In the genomic region with DNA sequence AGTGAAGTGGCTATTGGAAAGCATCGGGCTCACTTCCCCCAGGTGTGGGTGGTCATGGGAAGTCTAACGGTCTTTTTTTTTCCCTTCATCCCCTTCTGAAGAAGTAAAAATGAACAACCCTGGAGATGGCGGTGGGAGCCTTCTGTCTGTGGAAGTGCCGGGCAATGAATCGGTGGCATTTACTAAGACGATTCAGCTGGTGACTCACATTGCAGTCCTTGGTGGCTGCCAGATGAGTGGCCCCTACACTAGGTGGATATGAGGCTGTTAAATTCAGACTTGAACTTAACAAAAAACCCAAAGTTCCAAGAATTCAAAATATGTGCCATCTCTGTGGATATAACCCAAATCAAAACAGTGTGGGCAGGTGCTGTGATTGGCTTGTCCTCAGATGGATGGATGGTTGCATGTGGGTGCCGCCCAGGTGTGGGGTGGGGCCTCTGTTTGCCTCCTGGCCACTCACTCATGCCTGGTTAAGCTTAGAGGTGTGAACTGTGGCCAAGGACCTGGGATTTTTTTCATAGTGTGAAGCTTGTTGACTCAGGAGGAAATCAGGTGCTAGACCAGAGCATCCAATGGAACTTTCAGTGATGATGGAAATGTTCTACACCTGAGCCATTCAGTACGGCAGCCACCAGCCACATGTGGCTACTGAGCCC, we compare ENCODE assay signal across 2 cellular contexts.
TF ChIP-seq lines count a peak whose summit lies in the region.

No MANE protein-coding gene starts in this region.

TF ChIP-seq in A549, 52 proteins besides CTCF, POLR2A, EP300 and RAD21 (continued from another document):
- no peak for TF ChIP-seq CEBPB (IDR thresholded peaks at IDR 0.05)
- TF ChIP-seq, protein P1, sequence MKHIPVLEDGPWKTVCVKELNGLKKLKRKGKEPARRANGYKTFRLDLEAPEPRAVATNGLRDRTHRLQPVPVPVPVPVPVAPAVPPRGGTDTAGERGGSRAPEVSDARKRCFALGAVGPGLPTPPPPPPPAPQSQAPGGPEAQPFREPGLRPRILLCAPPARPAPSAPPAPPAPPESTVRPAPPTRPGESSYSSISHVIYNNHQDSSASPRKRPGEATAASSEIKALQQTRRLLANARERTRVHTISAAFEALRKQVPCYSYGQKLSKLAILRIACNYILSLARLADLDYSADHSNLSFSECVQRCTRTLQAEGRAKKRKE (CRISPR knock-in tag; IDR thresholded peaks at IDR 0.05; ENCODE audit: low read depth): no peak
- no peak for TF ChIP-seq JUNB (IDR thresholded peaks at IDR 0.05)
- TF ChIP-seq, protein P2, sequence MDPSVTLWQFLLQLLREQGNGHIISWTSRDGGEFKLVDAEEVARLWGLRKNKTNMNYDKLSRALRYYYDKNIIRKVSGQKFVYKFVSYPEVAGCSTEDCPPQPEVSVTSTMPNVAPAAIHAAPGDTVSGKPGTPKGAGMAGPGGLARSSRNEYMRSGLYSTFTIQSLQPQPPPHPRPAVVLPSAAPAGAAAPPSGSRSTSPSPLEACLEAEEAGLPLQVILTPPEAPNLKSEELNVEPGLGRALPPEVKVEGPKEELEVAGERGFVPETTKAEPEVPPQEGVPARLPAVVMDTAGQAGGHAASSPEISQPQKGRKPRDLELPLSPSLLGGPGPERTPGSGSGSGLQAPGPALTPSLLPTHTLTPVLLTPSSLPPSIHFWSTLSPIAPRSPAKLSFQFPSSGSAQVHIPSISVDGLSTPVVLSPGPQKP (IDR thresholded peaks at IDR 0.05; ENCODE audit: low read depth, low read length): no peak
- no peak for TF ChIP-seq KDM1A (IDR thresholded peaks at IDR 0.05; ENCODE audit: low read depth)
- TF ChIP-seq, protein P3, sequence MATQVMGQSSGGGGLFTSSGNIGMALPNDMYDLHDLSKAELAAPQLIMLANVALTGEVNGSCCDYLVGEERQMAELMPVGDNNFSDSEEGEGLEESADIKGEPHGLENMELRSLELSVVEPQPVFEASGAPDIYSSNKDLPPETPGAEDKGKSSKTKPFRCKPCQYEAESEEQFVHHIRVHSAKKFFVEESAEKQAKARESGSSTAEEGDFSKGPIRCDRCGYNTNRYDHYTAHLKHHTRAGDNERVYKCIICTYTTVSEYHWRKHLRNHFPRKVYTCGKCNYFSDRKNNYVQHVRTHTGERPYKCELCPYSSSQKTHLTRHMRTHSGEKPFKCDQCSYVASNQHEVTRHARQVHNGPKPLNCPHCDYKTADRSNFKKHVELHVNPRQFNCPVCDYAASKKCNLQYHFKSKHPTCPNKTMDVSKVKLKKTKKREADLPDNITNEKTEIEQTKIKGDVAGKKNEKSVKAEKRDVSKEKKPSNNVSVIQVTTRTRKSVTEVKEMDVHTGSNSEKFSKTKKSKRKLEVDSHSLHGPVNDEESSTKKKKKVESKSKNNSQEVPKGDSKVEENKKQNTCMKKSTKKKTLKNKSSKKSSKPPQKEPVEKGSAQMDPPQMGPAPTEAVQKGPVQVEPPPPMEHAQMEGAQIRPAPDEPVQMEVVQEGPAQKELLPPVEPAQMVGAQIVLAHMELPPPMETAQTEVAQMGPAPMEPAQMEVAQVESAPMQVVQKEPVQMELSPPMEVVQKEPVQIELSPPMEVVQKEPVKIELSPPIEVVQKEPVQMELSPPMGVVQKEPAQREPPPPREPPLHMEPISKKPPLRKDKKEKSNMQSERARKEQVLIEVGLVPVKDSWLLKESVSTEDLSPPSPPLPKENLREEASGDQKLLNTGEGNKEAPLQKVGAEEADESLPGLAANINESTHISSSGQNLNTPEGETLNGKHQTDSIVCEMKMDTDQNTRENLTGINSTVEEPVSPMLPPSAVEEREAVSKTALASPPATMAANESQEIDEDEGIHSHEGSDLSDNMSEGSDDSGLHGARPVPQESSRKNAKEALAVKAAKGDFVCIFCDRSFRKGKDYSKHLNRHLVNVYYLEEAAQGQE (IDR thresholded peaks at IDR 0.05): no peak
- TF ChIP-seq HOXB5 (CRISPR knock-in tag; IDR thresholded peaks at IDR 0.05): no peak
- no peak for TF ChIP-seq NR3C1 (IDR thresholded peaks at IDR 0.05)
- no peak for TF ChIP-seq FOXS1 (CRISPR knock-in tag; IDR thresholded peaks at IDR 0.05)
TF ChIP-seq in A549: peak in this region for 0.

TF ChIP-seq in SK-N-SH, 30 proteins besides CTCF, POLR2A, EP300 and RAD21 (continued from another document):
- TF ChIP-seq, protein P4, sequence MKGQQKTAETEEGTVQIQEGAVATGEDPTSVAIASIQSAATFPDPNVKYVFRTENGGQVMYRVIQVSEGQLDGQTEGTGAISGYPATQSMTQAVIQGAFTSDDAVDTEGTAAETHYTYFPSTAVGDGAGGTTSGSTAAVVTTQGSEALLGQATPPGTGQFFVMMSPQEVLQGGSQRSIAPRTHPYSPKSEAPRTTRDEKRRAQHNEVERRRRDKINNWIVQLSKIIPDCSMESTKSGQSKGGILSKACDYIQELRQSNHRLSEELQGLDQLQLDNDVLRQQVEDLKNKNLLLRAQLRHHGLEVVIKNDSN (IDR thresholded peaks at IDR 0.05; ENCODE audit: borderline replicate concordance, low read depth): no peak
- no peak for TF ChIP-seq SIN3A (IDR thresholded peaks at IDR 0.05; ENCODE audit: borderline replicate concordance, low read depth, low read length)
- TF ChIP-seq FOSL2 (IDR thresholded peaks at IDR 0.05; ENCODE audit: borderline replicate concordance, low read depth): no peak
- TF ChIP-seq GATA2 (CRISPR knock-in tag; IDR thresholded peaks at IDR 0.05): no peak
- no peak for TF ChIP-seq FOXJ3 (CRISPR knock-in tag; IDR thresholded peaks at IDR 0.05)
- no peak for TF ChIP-seq NFIC (IDR thresholded peaks at IDR 0.05; ENCODE audit: borderline replicate concordance)
